Comparison of ENCODE assay signal across 19 cellular contexts in genomic region chr3:121517950-121518349, GRCh38. TPM values are rescaled to one million over a fixed set of nuclear protein-coding genes. Genes with fewer than 3 reads are reported as not detected.
DNase-seq lines count a peak whose midpoint lies in the region; ATAC-seq, FAIRE-seq and TF ChIP-seq lines count a peak whose summit lies in the region.
"Had no signal": no experiment of that assay in that cellular context is flagged by ENCODE, and none has a peak within 500 bp of the region (broad histone marks: within the 10 kb centered on the region; RNA-seq: fewer than 3 reads in every experiment).

No MANE protein-coding gene starts in this region.

- H3K27ac ChIP-seq in Panc1 (ENCODE audit: low read length) = no peak overlapping the region
- no peak overlapping the region for H3K27ac ChIP-seq in sigmoid colon
- H3K27ac ChIP-seq: BLaER1 treated with 17β-estradiol and CSF1 and Interleukin-3, amounts not matched to agents 10 nM and 100 nM had no signal

- CTCF ChIA-PET in Panc1 (lab: Charles Lee) = no interaction called here

- no peaks in the 10 kb centered on the region for H3K4me1 ChIP-seq in Panc1 (ENCODE audit: control insufficient read depth, insufficient read depth, low read length)
- no peaks in the 10 kb centered on the region for H3K4me1 ChIP-seq in sigmoid colon

- DNase-seq in GM12891 (ENCODE audit: insufficient read length, low spot score) (no peak), Panc1 (ENCODE audit: low read depth, low spot score) (no peak), fibroblast of the aortic adventitia (ENCODE audit: low read depth) (peak; percentile 25), osteocyte (ENCODE audit: extremely low spot score, unreplicated experiment) (no peak), cortex of kidney (lab: John Stamatoyannopoulos, UW) (no peak), sigmoid colon (no peak)
- no peak for DNase-seq in stimulated activated CD4-positive, alpha-beta T cell treated with anti-CD3 and anti-CD28 coated beads, Interleukin-2, amount 100 ng/mL, for 48 hours
- DNase-seq: 8988T; ACHN; CD4-positive, CD25-positive, alpha-beta regulatory T cell; DMS53; GF-D8; HCEC 1CT had no signal

- TF ChIP-seq EP300 in sigmoid colon (IDR thresholded peaks at IDR 0.05) = no peak

- H3K4me3 ChIP-seq in Panc1 (ENCODE audit: low read depth in 2 of 2, low read length in 2 of 2) = no peak overlapping the region
- no peak overlapping the region for H3K4me3 ChIP-seq in fibroblast of the aortic adventitia (ENCODE audit: low read depth, low read length)
- H3K4me3 ChIP-seq in sigmoid colon = no peak overlapping the region
- H3K4me3 ChIP-seq: BLaER1 treated with 17β-estradiol and CSF1 and Interleukin-3, amounts not matched to agents 10 nM and 100 nM had no signal

- H3K4me1 Mint-ChIP-seq in osteocyte (ENCODE audit: unreplicated experiment) = peaks cover 16% of the 10 kb centered on the region
- H3K4me1 Mint-ChIP-seq in stimulated activated memory B cell treated with anti-CD40 and anti-IgM and Interleukin-4, amounts not matched to agents 10 μg/mL and 1 μg/mL and 100 μg/mL, for 72 hours = no peaks in the 10 kb centered on the region
- H3K4me1 Mint-ChIP-seq: CD4-positive, CD25-positive, alpha-beta regulatory T cell had no signal

- no peak for TF ChIP-seq CTCF in Panc1 (IDR thresholded peaks at IDR 0.05)
- no peak for TF ChIP-seq CTCF in fibroblast of the aortic adventitia (IDR thresholded peaks at IDR 0.05; ENCODE audit: insufficient read depth, low read length)
- TF ChIP-seq CTCF in osteocyte (IDR thresholded peaks at IDR 0.05) = no peak
- TF ChIP-seq CTCF in sigmoid colon (IDR thresholded peaks at IDR 0.05) = no peak

- peaks cover 15% of the 10 kb centered on the region for H3K9me3 Mint-ChIP-seq in osteocyte (ENCODE audit: unreplicated experiment)
- H3K9me3 Mint-ChIP-seq in stimulated activated memory B cell treated with anti-CD40 and anti-IgM and Interleukin-4, amounts not matched to agents 10 μg/mL and 1 μg/mL and 100 μg/mL, for 72 hours = peaks cover 8% of the 10 kb centered on the region

- no peak overlapping the region for H3K4me3 Mint-ChIP-seq in osteocyte (ENCODE audit: unreplicated experiment)
- no peak overlapping the region for H3K4me3 Mint-ChIP-seq in stimulated activated memory B cell treated with anti-CD40 and anti-IgM and Interleukin-4, amounts not matched to agents 10 μg/mL and 1 μg/mL and 100 μg/mL, for 72 hours
- H3K4me3 Mint-ChIP-seq: CD4-positive, CD25-positive, alpha-beta regulatory T cell had no signal

- no peaks in the 10 kb centered on the region for H3K27me3 Mint-ChIP-seq in osteocyte (ENCODE audit: unreplicated experiment)
- no peaks in the 10 kb centered on the region for H3K27me3 Mint-ChIP-seq in stimulated activated memory B cell treated with anti-CD40 and anti-IgM and Interleukin-4, amounts not matched to agents 10 μg/mL and 1 μg/mL and 100 μg/mL, for 72 hours
- H3K27me3 Mint-ChIP-seq: CD4-positive, CD25-positive, alpha-beta regulatory T cell had no signal

- intact Hi-C loops in Panc1 (cut with micrococcal nuclease; ENCODE audit: unreplicated experiment) (no loop called here), sigmoid colon (cut with DNase I) (no loop called here)

- H3K9me3 ChIP-seq in Panc1 (ENCODE audit: control insufficient read depth, insufficient read depth, low read depth, low read length) = no peaks in the 10 kb centered on the region
- H3K9me3 ChIP-seq in sigmoid colon = no peaks in the 10 kb centered on the region

- no peak for TF ChIP-seq POLR2A in GM12891 (IDR thresholded peaks at IDR 0.05; ENCODE audit: low read depth, low read length)
- no peak for TF ChIP-seq POLR2A in sigmoid colon (IDR thresholded peaks at IDR 0.05)

- FAIRE-seq in GM12891 (lab: Jason Lieb, UNC) = peak; percentile 76
- FAIRE-seq: GM18507, HepG2, HTR-8/SVneo had no signal

- WGBS in sigmoid colon, 2 donors = 90 to 92% methylated on average over 2 of the region's 2 CpGs

- H3K36me3 Mint-ChIP-seq in osteocyte (ENCODE audit: unreplicated experiment) = peaks cover 8% of the 10 kb centered on the region
- H3K36me3 Mint-ChIP-seq in stimulated activated memory B cell treated with anti-CD40 and anti-IgM and Interleukin-4, amounts not matched to agents 10 μg/mL and 1 μg/mL and 100 μg/mL, for 72 hours = peaks cover 21% of the 10 kb centered on the region

- ATAC-seq in Panc1 = no peak
- no peak for ATAC-seq in stimulated activated memory B cell treated with anti-CD40 and anti-IgM and Interleukin-4, amounts not matched to agents 10 μg/mL and 1 μg/mL and 100 μg/mL, for 72 hours
- ATAC-seq: HepG2 had no signal

- H3K36me3 ChIP-seq in Panc1 (ENCODE audit: control insufficient read depth, insufficient read depth, low read length) (no peaks in the 10 kb centered on the region; the same call in 1 of the 2 replicates), sigmoid colon (no peaks in the 10 kb centered on the region)

- POLR2A ChIA-PET in Panc1 (lab: Charles Lee) = no interaction called here

- BruUV-seq in Panc1 (replicated peaks; lab: Mats Ljungman, UMichigan) = TSS peak; percentile 44

- in situ Hi-C loops in Panc1 (cut with HindIII; ENCODE audit: low pct_unique_long_range_greater_than_20kb, low sequenced_read_pairs) = no loop called here

- peak overlapping the region; percentile 70 for H3K27ac Mint-ChIP-seq in osteocyte (ENCODE audit: unreplicated experiment)
- H3K27ac Mint-ChIP-seq in stimulated activated memory B cell treated with anti-CD40 and anti-IgM and Interleukin-4, amounts not matched to agents 10 μg/mL and 1 μg/mL and 100 μg/mL, for 72 hours = no peak overlapping the region
- H3K27ac Mint-ChIP-seq: CD4-positive, CD25-positive, alpha-beta regulatory T cell had no signal

- H3K27me3 ChIP-seq in Panc1 (ENCODE audit: control insufficient read depth, insufficient read depth, low read length) (no peaks in the 10 kb centered on the region), sigmoid colon (no peaks in the 10 kb centered on the region)
- H3K27me3 ChIP-seq: BLaER1 treated with 17β-estradiol and CSF1 and Interleukin-3, amounts not matched to agents 10 nM and 100 nM had no signal

TF ChIP-seq in GM12891, 5 proteins besides CTCF, POLR2A, EP300 and RAD21:
- no peak for TF ChIP-seq PAX5 (IDR thresholded peaks at IDR 0.05; ENCODE audit: insufficient read depth, low read length, severe bottlenecking)
- TF ChIP-seq SPI1 (IDR thresholded peaks at IDR 0.05; ENCODE audit: low read depth, low read length) = no peak
- TF ChIP-seq POU2F2 (IDR thresholded peaks at IDR 0.05; ENCODE audit: low read depth, low read length) = no peak
- TF ChIP-seq POLR2AphosphoS5 (IDR thresholded peaks at IDR 0.05; ENCODE audit: low read depth, low read length) = no peak
TF ChIP-seq in GM12891: peak in this region for 0.

RNA-seq across cellular contexts. Expression of gene POLQ, which starts 27.8 kb away (rescaled TPM):
- 3.6 TPM for polyA plus RNA-seq in GM12891 (2012; ENCODE audit: low read depth, missing spikeins)
- 11.9 TPM for total RNA-seq in Panc1 (2021; ENCODE audit: unreplicated experiment)
- 3.2 TPM for polyA plus RNA-seq in Panc1 (2012; ENCODE audit: insufficient read length)
- 0.49 and 10.1 TPM in 2 replicates for total RNA-seq in fibroblast of the aortic adventitia (ENCODE audit: low replicate concordance)
- 1.2 TPM in 2 replicates for total RNA-seq in osteocyte
- total RNA-seq in sigmoid colon = under 1 TPM; 0.16 to 0.71 (median 0.48) TPM
- 1 to 10 TPM in 1 of 3 donors, under 1 TPM in 2; under 0.01 to 2.0 (median 0.46) TPM for polyA plus RNA-seq in sigmoid colon

RNA-seq across cellular contexts. Expression of gene ARGFX, which starts 49.8 kb away (rescaled TPM):
- polyA plus RNA-seq in GM12891 (2012; ENCODE audit: low read depth, missing spikeins) = not detected
- not detected for total RNA-seq in Panc1 (2021; ENCODE audit: unreplicated experiment)
- polyA plus RNA-seq in Panc1 (2012; ENCODE audit: insufficient read length) = not detected
- not detected in 2 replicates for total RNA-seq in fibroblast of the aortic adventitia (ENCODE audit: low replicate concordance)
- total RNA-seq in osteocyte = not detected in 2 replicates
- total RNA-seq in sigmoid colon = not detected
- not detected for polyA plus RNA-seq in sigmoid colon
- total RNA-seq: CD4-positive, CD25-positive, alpha-beta regulatory T cell; H4; HepG2 had no signal
- polyA plus RNA-seq: CD4-positive, CD25-positive, alpha-beta regulatory T cell; HepG2 had no signal
